ENCODE assay signal across 19 cellular contexts in the genomic region with DNA sequence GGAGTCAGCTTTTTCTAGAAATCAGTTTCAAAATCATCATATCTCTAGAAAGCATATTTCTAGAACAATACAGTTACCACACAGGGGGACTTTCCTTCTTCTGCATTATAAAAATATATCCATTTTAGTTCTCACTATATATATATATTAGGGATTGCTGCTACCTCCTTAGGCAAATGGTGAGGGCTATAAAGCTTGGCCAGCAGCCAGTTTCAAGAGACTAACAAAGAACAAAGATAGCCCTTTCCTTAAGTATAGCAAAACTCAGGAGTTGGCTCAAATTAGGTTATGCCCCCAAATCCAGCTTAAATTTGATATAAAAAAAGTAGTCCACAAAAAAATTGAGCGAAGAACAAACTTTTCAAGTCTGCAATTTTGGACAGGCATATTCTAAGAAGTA.
DNase-seq lines count a peak whose midpoint lies in the region; ATAC-seq, FAIRE-seq and TF ChIP-seq lines count a peak whose summit lies in the region.
"Had no signal": no experiment of that assay in that cellular context is flagged by ENCODE, and none has a peak within 500 bp of the region (broad histone marks: within the 10 kb centered on the region; RNA-seq: fewer than 3 reads in every experiment).

No MANE protein-coding gene starts in this region.

- no peak for DNase-seq in HepG2 (ENCODE audit: low spot score)
- no peak for DNase-seq in right lobe of liver
- peak; percentile 20 for DNase-seq in SK-MEL-5 (ENCODE audit: low read depth, low spot score)
- peak in 1 of 2 donors; percentile 29 for DNase-seq in left colon
- no peak for DNase-seq in HAP-1 (ENCODE audit: low spot score in 2 of 2)
- DNase-seq: C1 segment of cervical spinal cord; Calu3; CD4-positive, alpha-beta memory T cell; COR-L47; DMS53; DMS79 treated with DMSO at 0.1 percent for 48 hours; GF-D8; GM23248; H7 had no signal

- H3K4me1 ChIP-seq in HepG2 (ENCODE audit: insufficient read depth, low read length) (no peaks in the 10 kb centered on the region), right lobe of liver (no peaks in the 10 kb centered on the region), HAP-1 (no peaks in the 10 kb centered on the region)

- no peak for TF ChIP-seq RAD21 in HepG2 (CRISPR knock-in tag; IDR thresholded peaks at IDR 0.05)

- in situ Hi-C loops in HepG2 (cut with HindIII; ENCODE audit: extremely low pct_ligation_motif_present, low pct_unique_long_range_greater_than_20kb), result no loop called here
- in situ Hi-C loops in SK-MEL-5 (cut with HindIII; ENCODE audit: low pct_unique_long_range_greater_than_20kb, low sequenced_read_pairs), result no loop called here
- in situ Hi-C loops in HAP-1 (cut with MboI; ENCODE audit: low sequenced_read_pairs), result loop anchor here (10.0 kb wide), 1 partner anchor 352 kb away; no protein-coding TSS in a partner anchor

- no peak overlapping the region for H3K9ac ChIP-seq in HepG2 (ENCODE audit: insufficient read depth, low read depth, low read length)
- H3K9ac ChIP-seq: GM23248 had no signal

- no peak overlapping the region for H3K4me2 ChIP-seq in HepG2 (ENCODE audit: low read depth, low read length)

- 97% methylated on average over 1 of the region's 1 CpG for WGBS in HepG2 (ENCODE audit: low lambda C conversion rate)
- 100% methylated on average over 1 of the region's 1 CpG for WGBS in right lobe of liver (ENCODE audit: insufficient coverage, low coverage, low lambda C conversion rate, missing lambda C conversion rate)

- TF ChIP-seq CTCF in HepG2 (CRISPR knock-in tag; IDR thresholded peaks at IDR 0.05) (no peak), right lobe of liver (IDR thresholded peaks at IDR 0.05) (no peak)

- no peak for TF ChIP-seq POLR2A in HepG2 (IDR thresholded peaks at IDR 0.05; ENCODE audit: insufficient read depth in 1 of 2, low read depth in 2 of 2, low read length in 2 of 2)
- TF ChIP-seq POLR2A in right lobe of liver (IDR thresholded peaks at IDR 0.05), result no peak

- CTCF ChIA-PET in HepG2 (lab: Yijun Ruan, JAX; ENCODE audit: low intra/inter-chr PET ratio, low total read pairs), result no interaction called here

- no peak overlapping the region for H2AFZ ChIP-seq in HepG2 (ENCODE audit: low read length)
- H2AFZ ChIP-seq: GM23248 had no signal

- TF ChIP-seq EP300 in HepG2 (IDR thresholded peaks at IDR 0.05; ENCODE audit: low read depth in 2 of 2, low read length in 2 of 2) (no peak), HepG2 (CRISPR knock-in tag; IDR thresholded peaks at IDR 0.05; ENCODE audit: borderline replicate concordance) (no peak)

- H3K27me3 ChIP-seq in HepG2 (ENCODE audit: control insufficient read depth in 1 of 2, insufficient read depth in 2 of 2, low read length in 2 of 2) (no peaks in the 10 kb centered on the region), right lobe of liver (no peaks in the 10 kb centered on the region), HAP-1 (ENCODE audit: low read depth) (no peaks in the 10 kb centered on the region)

- intact Hi-C loops in HepG2 (cut with micrococcal nuclease; ENCODE audit: unreplicated experiment), result no loop called here
- intact Hi-C loops in right lobe of liver (cut with DNase I), result no loop called here
- intact Hi-C loops in left colon (cut with DNase I, micrococcal nuclease), result no loop called here

- H3K79me2 ChIP-seq in HepG2 (ENCODE audit: insufficient read depth, low read length), result no peaks in the 10 kb centered on the region

- H3K36me3 ChIP-seq in HepG2 (replicated peaks in 1 of 2; ENCODE audit: control insufficient read depth in 1 of 2, insufficient read depth in 2 of 2, low read length in 2 of 2) (peaks cover 11 to 52% of the 10 kb centered on the region in 2 experiments), right lobe of liver (peaks cover 0 to 41% (median 9%) of the 10 kb centered on the region in 4 donors), HAP-1 (replicated peaks) (0 out of 2 replicates have a peak, but pooled peaks cover 6% of the 10 kb centered on the region)

- TSS peak; percentile 7 for BruUV-seq in HepG2 (replicated peaks; lab: Mats Ljungman, UMichigan)

- no peaks in the 10 kb centered on the region for H4K20me1 ChIP-seq in HepG2 (ENCODE audit: insufficient read depth, low read length)

- H3K9me3 ChIP-seq in HepG2 (ENCODE audit: low read length), result no peaks in the 10 kb centered on the region
- no peaks in the 10 kb centered on the region for H3K9me3 ChIP-seq in right lobe of liver
- no peaks in the 10 kb centered on the region for H3K9me3 ChIP-seq in HAP-1

- H3K4me3 ChIP-seq in HepG2 (replicated peaks in 1 of 3; ENCODE audit: insufficient read depth in 1 of 3, low read depth in 2 of 3, low read length in 3 of 3) (no peak overlapping the region), right lobe of liver (no peak overlapping the region), HAP-1 (no peak overlapping the region)
- H3K4me3 ChIP-seq: GM23248 had no signal

- H3K27ac ChIP-seq in HepG2 (ENCODE audit: extremely low read length, insufficient read depth, low read length), result no peak overlapping the region
- no peak overlapping the region for H3K27ac ChIP-seq in right lobe of liver
- H3K27ac ChIP-seq: GM23248 had no signal

- no peak for FAIRE-seq in HepG2 (lab: Jason Lieb, UNC)
- FAIRE-seq: GM12892, GM19239, H1 had no signal

- ATAC-seq in HepG2 (no peak), right lobe of liver (no peak), left colon (peak; percentile 52), GM18861 (IDR thresholded peaks at IDR 0.05; ENCODE audit: unreplicated experiment) (no peak)
- ATAC-seq: HCT116 had no signal

- POLR2A ChIA-PET in HepG2 (lab: Yijun Ruan, JAX), result no interaction called here

TF ChIP-seq in HepG2, 621 proteins besides CTCF, POLR2A, EP300 and RAD21 (continues in another document):
- no peak for TF ChIP-seq ZNF350 (CRISPR knock-in tag; IDR thresholded peaks at IDR 0.05; ENCODE audit: borderline replicate concordance, low read depth)
- TF ChIP-seq, protein P1, sequence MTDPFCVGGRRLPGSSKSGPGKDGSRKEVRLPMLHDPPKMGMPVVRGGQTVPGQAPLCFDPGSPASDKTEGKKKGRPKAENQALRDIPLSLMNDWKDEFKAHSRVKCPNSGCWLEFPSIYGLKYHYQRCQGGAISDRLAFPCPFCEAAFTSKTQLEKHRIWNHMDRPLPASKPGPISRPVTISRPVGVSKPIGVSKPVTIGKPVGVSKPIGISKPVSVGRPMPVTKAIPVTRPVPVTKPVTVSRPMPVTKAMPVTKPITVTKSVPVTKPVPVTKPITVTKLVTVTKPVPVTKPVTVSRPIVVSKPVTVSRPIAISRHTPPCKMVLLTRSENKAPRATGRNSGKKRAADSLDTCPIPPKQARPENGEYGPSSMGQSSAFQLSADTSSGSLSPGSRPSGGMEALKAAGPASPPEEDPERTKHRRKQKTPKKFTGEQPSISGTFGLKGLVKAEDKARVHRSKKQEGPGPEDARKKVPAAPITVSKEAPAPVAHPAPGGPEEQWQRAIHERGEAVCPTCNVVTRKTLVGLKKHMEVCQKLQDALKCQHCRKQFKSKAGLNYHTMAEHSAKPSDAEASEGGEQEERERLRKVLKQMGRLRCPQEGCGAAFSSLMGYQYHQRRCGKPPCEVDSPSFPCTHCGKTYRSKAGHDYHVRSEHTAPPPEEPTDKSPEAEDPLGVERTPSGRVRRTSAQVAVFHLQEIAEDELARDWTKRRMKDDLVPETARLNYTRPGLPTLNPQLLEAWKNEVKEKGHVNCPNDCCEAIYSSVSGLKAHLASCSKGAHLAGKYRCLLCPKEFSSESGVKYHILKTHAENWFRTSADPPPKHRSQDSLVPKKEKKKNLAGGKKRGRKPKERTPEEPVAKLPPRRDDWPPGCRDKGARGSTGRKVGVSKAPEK (CRISPR knock-in tag; IDR thresholded peaks at IDR 0.05; ENCODE audit: borderline replicate concordance), result no peak
- no peak for TF ChIP-seq KDM3A (CRISPR knock-in tag; IDR thresholded peaks at IDR 0.05; ENCODE audit: low read depth)
- TF ChIP-seq, protein P2, sequence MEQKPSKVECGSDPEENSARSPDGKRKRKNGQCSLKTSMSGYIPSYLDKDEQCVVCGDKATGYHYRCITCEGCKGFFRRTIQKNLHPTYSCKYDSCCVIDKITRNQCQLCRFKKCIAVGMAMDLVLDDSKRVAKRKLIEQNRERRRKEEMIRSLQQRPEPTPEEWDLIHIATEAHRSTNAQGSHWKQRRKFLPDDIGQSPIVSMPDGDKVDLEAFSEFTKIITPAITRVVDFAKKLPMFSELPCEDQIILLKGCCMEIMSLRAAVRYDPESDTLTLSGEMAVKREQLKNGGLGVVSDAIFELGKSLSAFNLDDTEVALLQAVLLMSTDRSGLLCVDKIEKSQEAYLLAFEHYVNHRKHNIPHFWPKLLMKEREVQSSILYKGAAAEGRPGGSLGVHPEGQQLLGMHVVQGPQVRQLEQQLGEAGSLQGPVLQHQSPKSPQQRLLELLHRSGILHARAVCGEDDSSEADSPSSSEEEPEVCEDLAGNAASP (CRISPR knock-in tag; IDR thresholded peaks at IDR 0.05; ENCODE audit: borderline replicate concordance), result no peak
- no peak for TF ChIP-seq RFX1 (IDR thresholded peaks at IDR 0.05)
- TF ChIP-seq, protein P3, sequence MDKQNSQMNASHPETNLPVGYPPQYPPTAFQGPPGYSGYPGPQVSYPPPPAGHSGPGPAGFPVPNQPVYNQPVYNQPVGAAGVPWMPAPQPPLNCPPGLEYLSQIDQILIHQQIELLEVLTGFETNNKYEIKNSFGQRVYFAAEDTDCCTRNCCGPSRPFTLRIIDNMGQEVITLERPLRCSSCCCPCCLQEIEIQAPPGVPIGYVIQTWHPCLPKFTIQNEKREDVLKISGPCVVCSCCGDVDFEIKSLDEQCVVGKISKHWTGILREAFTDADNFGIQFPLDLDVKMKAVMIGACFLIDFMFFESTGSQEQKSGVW (CRISPR knock-in tag; IDR thresholded peaks at IDR 0.05; ENCODE audit: borderline replicate concordance), result no peak
- no peak for TF ChIP-seq ZNF644 (CRISPR knock-in tag; IDR thresholded peaks at IDR 0.05; ENCODE audit: low read depth)
- TF ChIP-seq ZNF354B (CRISPR knock-in tag; IDR thresholded peaks at IDR 0.05), result no peak
- TF ChIP-seq ZEB1 (IDR thresholded peaks at IDR 0.05; ENCODE audit: insufficient replicate concordance, low read depth), result no peak
- TF ChIP-seq, protein P4, sequence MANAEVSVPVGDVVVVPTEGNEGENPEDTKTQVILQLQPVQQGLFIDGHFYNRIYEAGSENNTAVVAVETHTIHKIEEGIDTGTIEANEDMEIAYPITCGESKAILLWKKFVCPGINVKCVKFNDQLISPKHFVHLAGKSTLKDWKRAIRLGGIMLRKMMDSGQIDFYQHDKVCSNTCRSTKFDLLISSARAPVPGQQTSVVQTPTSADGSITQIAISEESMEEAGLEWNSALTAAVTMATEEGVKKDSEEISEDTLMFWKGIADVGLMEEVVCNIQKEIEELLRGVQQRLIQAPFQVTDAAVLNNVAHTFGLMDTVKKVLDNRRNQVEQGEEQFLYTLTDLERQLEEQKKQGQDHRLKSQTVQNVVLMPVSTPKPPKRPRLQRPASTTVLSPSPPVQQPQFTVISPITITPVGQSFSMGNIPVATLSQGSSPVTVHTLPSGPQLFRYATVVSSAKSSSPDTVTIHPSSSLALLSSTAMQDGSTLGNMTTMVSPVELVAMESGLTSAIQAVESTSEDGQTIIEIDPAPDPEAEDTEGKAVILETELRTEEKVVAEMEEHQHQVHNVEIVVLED (CRISPR knock-in tag; IDR thresholded peaks at IDR 0.05; ENCODE audit: borderline replicate concordance), result no peak
- TF ChIP-seq ZNF703 (CRISPR knock-in tag; IDR thresholded peaks at IDR 0.05; ENCODE audit: borderline replicate concordance), result no peak
- TF ChIP-seq GTF3A (CRISPR knock-in tag; conservative IDR thresholded peaks at IDR 0.05), result no peak
